Comparison of ENCODE assay signal across 8 cellular contexts in genomic region chr15:70892912-70893560, GRCh38. TPM values are rescaled to one million over a fixed set of nuclear protein-coding genes. Genes with fewer than 3 reads are reported as not detected.
DNase-seq lines count a peak whose midpoint lies in the region; ATAC-seq and TF ChIP-seq lines count a peak whose summit lies in the region.

No MANE protein-coding gene starts in this region.

- peaks cover 13% of the 10 kb centered on the region for H3K4me1 ChIP-seq in CD8-positive, alpha-beta T cell (ENCODE audit: insufficient read depth, low read length)
- peaks cover 4% of the 10 kb centered on the region for H3K4me1 ChIP-seq in HUES6 (ENCODE audit: control insufficient read depth, insufficient read depth, low read length)
- H3K4me1 ChIP-seq in Karpas-422 (ENCODE audit: low read length) = no peaks in the 10 kb centered on the region

- H3K4me2 ChIP-seq in Karpas-422 (ENCODE audit: low read depth, low read length, poor library complexity, severe bottlenecking) = no peak overlapping the region

- intact Hi-C loops in CD8-positive, alpha-beta T cell (cut with DNase I, micrococcal nuclease) = no loop called here

- POLR2A ChIA-PET in CD8-positive, alpha-beta T cell (lab: Charles Lee) = interaction anchor here (0.8 kb wide), 1 partner anchor 1355 kb away, joined by 4 read pairs; no protein-coding TSS in a partner anchor
- POLR2A ChIA-PET in WTC11 (lab: Charles Lee) = no interaction called here

- peak overlapping the region; percentile 46 for H3K4me3 ChIP-seq in CD8-positive, alpha-beta T cell (ENCODE audit: low read depth, low read length)
- peak overlapping the region; percentile 65 for H3K4me3 ChIP-seq in HUES6 (ENCODE audit: low read depth, low read length)
- peak overlapping the region; percentile 98 for H3K4me3 ChIP-seq in fibroblast of the aortic adventitia (ENCODE audit: low read depth, low read length)
- no peak overlapping the region for H3K4me3 ChIP-seq in Karpas-422 (ENCODE audit: low read length)

- no peaks in the 10 kb centered on the region for H3K9me2 ChIP-seq in Karpas-422 (replicated peaks; ENCODE audit: insufficient read depth, low read length)

- no peak overlapping the region for H3K27ac ChIP-seq in CD8-positive, alpha-beta T cell (ENCODE audit: low read depth, low read length)
- H3K27ac ChIP-seq in HUES6 (ENCODE audit: low read depth, low read length) = no peak overlapping the region
- no peak overlapping the region for H3K27ac ChIP-seq in Karpas-422 (ENCODE audit: low read length)

- H3K9me3 Mint-ChIP-seq in CD8-positive, alpha-beta T cell = no peaks in the 10 kb centered on the region
- H3K9me3 Mint-ChIP-seq in WTC11 (no peaks in the 10 kb centered on the region), neural crest cell (no peaks in the 10 kb centered on the region)

- peaks cover 63% of the 10 kb centered on the region for H3K27me3 Mint-ChIP-seq in CD8-positive, alpha-beta T cell (ENCODE audit: low read depth)
- no peaks in the 10 kb centered on the region for H3K27me3 Mint-ChIP-seq in WTC11 (ENCODE audit: low read depth)
- no peaks in the 10 kb centered on the region for H3K27me3 Mint-ChIP-seq in neural crest cell (ENCODE audit: low read depth)

- H3K4me3 Mint-ChIP-seq in CD8-positive, alpha-beta T cell = peak overlapping the region; percentile 74
- H3K4me3 Mint-ChIP-seq in WTC11 (peak overlapping the region; percentile 98), neural crest cell (peak overlapping the region; percentile 97)

- H4K20me1 ChIP-seq in Karpas-422 (ENCODE audit: insufficient read depth, low read depth, low read length) = no peaks in the 10 kb centered on the region

- H3K9me3 ChIP-seq in CD8-positive, alpha-beta T cell (ENCODE audit: low read length) = no peaks in the 10 kb centered on the region
- H3K9me3 ChIP-seq in HUES6 (ENCODE audit: control insufficient read depth, insufficient read depth, low read depth, low read length) (no peaks in the 10 kb centered on the region), Karpas-422 (ENCODE audit: low read length) (no peaks in the 10 kb centered on the region)

- no peaks in the 10 kb centered on the region for H3K36me3 Mint-ChIP-seq in CD8-positive, alpha-beta T cell
- H3K36me3 Mint-ChIP-seq in WTC11 = no peaks in the 10 kb centered on the region
- peaks cover 2% of the 10 kb centered on the region for H3K36me3 Mint-ChIP-seq in neural crest cell (ENCODE audit: low read depth)

- ATAC-seq in CD8-positive, alpha-beta T cell = no peak
- ATAC-seq in GM19351 (IDR thresholded peaks at IDR 0.05; ENCODE audit: unreplicated experiment) (peak; percentile 21), WTC11 (peak; percentile 6)

- no peak for DNase-seq in CD8-positive, alpha-beta T cell
- no peak for DNase-seq in WTC11 (ENCODE audit: low spot score)
- peak; percentile 85 for DNase-seq in fibroblast of the aortic adventitia (ENCODE audit: low read depth)
- DNase-seq in neural crest cell (ENCODE audit: low read depth, low spot score) = no peak
- no peak for DNase-seq in NCI-H187 (lab: John Stamatoyannopoulos, UW)
- no peak for DNase-seq in Karpas-422

- H3K4me1 Mint-ChIP-seq in CD8-positive, alpha-beta T cell (ENCODE audit: low read depth) = peaks cover 10% of the 10 kb centered on the region
- peaks cover 16% of the 10 kb centered on the region for H3K4me1 Mint-ChIP-seq in WTC11
- peaks cover 31% of the 10 kb centered on the region for H3K4me1 Mint-ChIP-seq in neural crest cell

- no peak overlapping the region for H3K27ac Mint-ChIP-seq in CD8-positive, alpha-beta T cell
- H3K27ac Mint-ChIP-seq in WTC11 = peak overlapping the region; percentile 97
- peak overlapping the region; percentile 99 for H3K27ac Mint-ChIP-seq in neural crest cell (ENCODE audit: unreplicated experiment)

- no peak overlapping the region for H2AFZ ChIP-seq in Karpas-422 (ENCODE audit: low read length)

- H3K9ac ChIP-seq in HUES6 (ENCODE audit: low read length) (no peak overlapping the region), Karpas-422 (ENCODE audit: low read length) (no peak overlapping the region)

- peaks cover 19% of the 10 kb centered on the region for H3K27me3 ChIP-seq in CD8-positive, alpha-beta T cell (ENCODE audit: insufficient read depth, low read length)
- H3K27me3 ChIP-seq in HUES6 (ENCODE audit: control insufficient read depth, insufficient read depth, low read length) = no peaks in the 10 kb centered on the region
- H3K27me3 ChIP-seq in Karpas-422 (ENCODE audit: low read length) = no peaks in the 10 kb centered on the region

- H3K79me2 ChIP-seq in Karpas-422 (ENCODE audit: low read length) = no peaks in the 10 kb centered on the region

- no peak for TF ChIP-seq CTCF in CD8-positive, alpha-beta T cell (IDR thresholded peaks at IDR 0.05)
- TF ChIP-seq CTCF in WTC11 (IDR thresholded peaks at IDR 0.05) = no peak
- peak; percentile 70 for TF ChIP-seq CTCF in fibroblast of the aortic adventitia (IDR thresholded peaks at IDR 0.05; ENCODE audit: insufficient read depth, low read length)
- TF ChIP-seq CTCF in neural crest cell (conservative IDR thresholded peaks at IDR 0.05) = peak; percentile 65

- CTCF ChIA-PET in CD8-positive, alpha-beta T cell (lab: Charles Lee) = no interaction called here
- CTCF ChIA-PET in WTC11 (lab: Charles Lee) = interaction anchor here (0.6 to 1.5 kb wide), 4 partner anchors 14 to 67 kb away, joined by 3 to 4 read pairs (median 4); no protein-coding TSS in a partner anchor

- no peaks in the 10 kb centered on the region for H3K36me3 ChIP-seq in CD8-positive, alpha-beta T cell (ENCODE audit: insufficient read depth, low read length)
- H3K36me3 ChIP-seq in HUES6 (ENCODE audit: control insufficient read depth, insufficient read depth, low read length) (no peaks in the 10 kb centered on the region), Karpas-422 (ENCODE audit: insufficient read depth, low read length) (no peaks in the 10 kb centered on the region)

TF ChIP-seq in WTC11, 78 proteins besides CTCF, POLR2A, EP300 and RAD21:
- TF ChIP-seq ZNF317 (CRISPR knock-in tag; IDR thresholded peaks at IDR 0.05; ENCODE audit: borderline replicate concordance, low read depth) (no peak), ZNF263 (CRISPR knock-in tag; IDR thresholded peaks at IDR 0.05; ENCODE audit: low read depth) (no peak), MLX (CRISPR knock-in tag; IDR thresholded peaks at IDR 0.05) (no peak), NFATC4 (CRISPR knock-in tag; IDR thresholded peaks at IDR 0.05) (no peak), GTF2I (CRISPR knock-in tag; conservative IDR thresholded peaks at IDR 0.05) (no peak), ZBTB21 (CRISPR knock-in tag; IDR thresholded peaks at IDR 0.05; ENCODE audit: borderline replicate concordance) (no peak), STAT6 (CRISPR knock-in tag; conservative IDR thresholded peaks at IDR 0.05; ENCODE audit: low read depth) (no peak)

RNA-seq across cellular contexts. Expression of gene LRRC49, which starts 0.4 kb away (rescaled TPM):
- total RNA-seq in CD8-positive, alpha-beta T cell = not detected
- 6.8 to 9.2 TPM (median 6.9 TPM) in 3 replicates for total RNA-seq in WTC11 (2021)
- 12.0 and 25.2 TPM in 2 replicates for total RNA-seq in fibroblast of the aortic adventitia (ENCODE audit: low replicate concordance)
- 20.2 and 20.9 TPM in 2 replicates for total RNA-seq in neural crest cell
- total RNA-seq in Karpas-422 (2014; rRNA removed; shearing (Covaris generic); ENCODE audit: low replicate concordance) = not detected in 2 replicates

RNA-seq across cellular contexts. Expression of gene THAP10, which starts 0.8 kb away (rescaled TPM):
- not detected for total RNA-seq in CD8-positive, alpha-beta T cell
- total RNA-seq in WTC11 (2021) (2.6 to 3.6 TPM (median 3.4 TPM) in 3 replicates), fibroblast of the aortic adventitia (ENCODE audit: low replicate concordance) (2.3 and 7.9 TPM in 2 replicates), neural crest cell (6.7 and 7.5 TPM in 2 replicates)
- not detected in 2 replicates for total RNA-seq in Karpas-422 (2014; rRNA removed; shearing (Covaris generic); ENCODE audit: low replicate concordance)

RNA-seq across cellular contexts. Expression of gene LARP6, which starts 39.1 kb away (rescaled TPM):
- not detected for total RNA-seq in CD8-positive, alpha-beta T cell
- 14.7 to 17.5 TPM (median 15.2 TPM) in 3 replicates for total RNA-seq in WTC11 (2021)
- 55.9 and 68.1 TPM in 2 replicates for total RNA-seq in fibroblast of the aortic adventitia (ENCODE audit: low replicate concordance)
- 18.2 and 20.5 TPM in 2 replicates for total RNA-seq in neural crest cell
- total RNA-seq in Karpas-422 (2014; rRNA removed; shearing (Covaris generic); ENCODE audit: low replicate concordance) = not detected in 2 replicates

Comparison
In these comparisons a context has a peak if more than half of its experiments do, and no peak if none do; other contexts are left out.
1. CTCF ChIP-seq: peak in fibroblast of the aortic adventitia (single experiment) and neural crest cell (single experiment); none in CD8-positive, alpha-beta T cell (single experiment) and WTC11 (single experiment).
2. RNA of gene LARP6, which starts 39.1 kb away (total RNA-seq): 55.9 to 68.1 TPM in fibroblast of the aortic adventitia, 18.2 to 20.5 TPM in neural crest cell and 14.7 to 17.5 TPM in WTC11; not detected in CD8-positive, alpha-beta T cell and not detected in Karpas-422; every median in the first group is over 10 times any median in the second.
3. Peak in every context shown above with its lines, with median percentiles within 50 percentile points of each other: H3K4me3 Mint-ChIP-seq.